1 cellular context compared by ENCODE assay signal in genomic region chr3:122598556-122598955, GRCh38.
TF ChIP-seq lines count a peak whose summit lies in the region.

No MANE protein-coding gene starts in this region.

TF ChIP-seq in GM12878, 131 proteins besides CTCF, POLR2A, EP300 and RAD21:
- TF ChIP-seq NFIC (IDR thresholded peaks at IDR 0.05; ENCODE audit: low read depth, low read length) = no peak
- TF ChIP-seq IRF4 (IDR thresholded peaks at IDR 0.05; ENCODE audit: low read depth, low read length) = no peak
- TF ChIP-seq CEBPZ (IDR thresholded peaks at IDR 0.05; ENCODE audit: low read depth, low read length) = no peak
- TF ChIP-seq MAX (IDR thresholded peaks at IDR 0.05; ENCODE audit: low read depth, low read length) = no peak
- no peak for TF ChIP-seq SMC3 (IDR thresholded peaks at IDR 0.05; ENCODE audit: borderline replicate concordance, low read length)
